In genomic region chr1:195326325-195326724, GRCh38 we compare ENCODE assay signal across 23 cellular contexts.
"Had no signal": no experiment of that assay in that cellular context is flagged by ENCODE, and none has a peak within 500 bp of the region (broad histone marks: within the 10 kb centered on the region; RNA-seq: fewer than 3 reads in every experiment).

No MANE protein-coding gene starts in this region.

- H3K36me3 ChIP-seq: colonic mucosa, esophagus muscularis mucosa, gastroesophageal sphincter, heart left ventricle, left lung, lower lobe of right lung had no signal

- H3K27me3 ChIP-seq: colonic mucosa, esophagus muscularis mucosa, foreskin keratinocyte, gastroesophageal sphincter, heart left ventricle, hepatocyte, left lung had no signal

- H3K4me3 ChIP-seq: colonic mucosa, esophagus muscularis mucosa, gastroesophageal sphincter, heart left ventricle, hepatocyte, left lung, lower lobe of right lung had no signal

- ATAC-seq: effector memory CD8-positive, alpha-beta T cell; foreskin keratinocyte; gastroesophageal sphincter; heart left ventricle; left lung; left ventricle myocardium superior; lower lobe of right lung; naive thymus-derived CD4-positive, alpha-beta T cell had no signal

- H3K27ac ChIP-seq: colonic mucosa, epithelial cell of prostate, esophagus muscularis mucosa, foreskin keratinocyte, gastroesophageal sphincter, heart left ventricle, hepatocyte, left lung, lower lobe of right lung had no signal

- DNase-seq: colonic mucosa; cortex of kidney; effector CD8-positive, alpha-beta T cell; effector memory CD8-positive, alpha-beta T cell; endodermal cell; erythroblast; foreskin keratinocyte; heart left ventricle; hypothalamus; immature natural killer cell; islet precursor cell; kidney; kidney glomerular epithelial cell; left lung; left ventricle myocardium superior; lower lobe of right lung; mesenchymal stem cell; midbrain; naive thymus-derived CD4-positive, alpha-beta T cell had no signal

- H3K9me3 ChIP-seq: colonic mucosa, esophagus muscularis mucosa, gastroesophageal sphincter, heart left ventricle, lower lobe of right lung had no signal

- H3K4me1 ChIP-seq: colonic mucosa, esophagus muscularis mucosa, foreskin keratinocyte, gastroesophageal sphincter, heart left ventricle, left lung, lower lobe of right lung had no signal
